Comparison of ENCODE assay signal across 8 cellular contexts in the genomic region with DNA sequence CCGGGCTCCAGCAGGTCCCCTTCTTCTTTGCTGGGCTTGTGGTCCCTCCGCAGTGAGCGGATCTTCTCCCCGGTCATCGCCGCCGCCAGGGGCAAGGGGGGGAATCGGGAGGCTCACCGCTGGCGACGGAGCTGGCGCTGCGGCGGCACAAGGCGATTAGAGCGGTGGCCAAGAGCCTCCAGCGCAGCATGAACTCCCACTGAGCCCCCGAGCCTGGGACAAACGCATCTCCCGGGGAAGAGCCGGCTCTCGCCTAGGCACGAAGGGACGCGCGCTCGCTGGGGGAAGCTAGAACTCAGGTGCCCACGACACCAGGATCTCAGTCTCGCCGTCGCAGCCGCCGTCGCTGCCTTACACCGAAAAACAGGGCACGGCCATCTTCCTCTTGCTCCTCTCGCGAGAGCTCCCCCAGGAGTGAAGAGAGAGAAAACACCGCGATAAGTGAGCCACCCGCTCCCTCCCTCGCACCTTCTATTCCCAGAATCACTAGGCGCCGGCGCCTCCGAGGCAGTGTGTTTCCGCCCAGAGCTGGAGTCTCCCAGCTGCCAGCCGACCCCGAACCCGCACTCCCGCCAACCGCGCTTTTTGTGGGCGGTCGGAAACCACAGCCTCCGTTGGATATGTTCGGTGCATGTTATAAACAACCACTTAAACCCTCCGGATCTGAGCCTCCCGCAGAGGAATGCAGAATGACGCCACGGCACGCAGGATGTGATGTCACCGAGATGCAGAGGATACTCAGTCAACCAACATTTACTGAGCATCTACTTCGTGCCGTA. TPM values are rescaled to one million over a fixed set of nuclear protein-coding genes. Genes with fewer than 3 reads are reported as not detected.
DNase-seq lines count a peak whose midpoint lies in the region; ATAC-seq and TF ChIP-seq lines count a peak whose summit lies in the region.

A gene with protein sequence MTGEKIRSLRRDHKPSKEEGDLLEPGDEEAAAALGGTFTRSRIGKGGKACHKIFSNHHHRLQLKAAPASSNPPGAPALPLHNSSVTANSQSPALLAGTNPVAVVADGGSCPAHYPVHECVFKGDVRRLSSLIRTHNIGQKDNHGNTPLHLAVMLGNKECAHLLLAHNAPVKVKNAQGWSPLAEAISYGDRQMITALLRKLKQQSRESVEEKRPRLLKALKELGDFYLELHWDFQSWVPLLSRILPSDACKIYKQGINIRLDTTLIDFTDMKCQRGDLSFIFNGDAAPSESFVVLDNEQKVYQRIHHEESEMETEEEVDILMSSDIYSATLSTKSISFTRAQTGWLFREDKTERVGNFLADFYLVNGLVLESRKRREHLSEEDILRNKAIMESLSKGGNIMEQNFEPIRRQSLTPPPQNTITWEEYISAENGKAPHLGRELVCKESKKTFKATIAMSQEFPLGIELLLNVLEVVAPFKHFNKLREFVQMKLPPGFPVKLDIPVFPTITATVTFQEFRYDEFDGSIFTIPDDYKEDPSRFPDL (minus strand): TSS at position 391 of the 779 bp plus-strand sequence. CDS start 314 bp downstream, at position 77.

- H3K4me1 Mint-ChIP-seq in WTC11 (peaks cover 26% of the 10 kb centered on the region), immature natural killer cell (peaks cover 43 to 61% of the 10 kb centered on the region in 2 donors)

- POLR2A ChIA-PET in AG04450 (lab: Yijun Ruan, JAX): interaction anchor here (0.6 to 2.8 kb wide), 9 partner anchors 10 to 150 kb away, joined by 3 to 40 read pairs (median 4); a partner anchor contains a TSS
- POLR2A ChIA-PET in WTC11 (lab: Charles Lee): interaction anchor here (0.6 to 4.5 kb wide), 9 partner anchors 8 to 148 kb away, joined by 3 to 125 read pairs (median 3); a partner anchor contains a TSS

- peak; percentile 90 for DNase-seq in AG04450 (ENCODE audit: low read depth, low spot score)
- DNase-seq in NCI-H2227 treated with DMSO at 0.1 percent for 48 hours (lab: John Stamatoyannopoulos, UW): peak; percentile 94
- peak; percentile 94 for DNase-seq in WTC11 (ENCODE audit: low spot score)
- DNase-seq in cardiac fibroblast (ENCODE audit: low read depth in 2 of 2): peak; percentile 97 to 98
- DNase-seq in immature natural killer cell: peak; percentile 91 to 94 (median 94)
- peak; percentile 92 for DNase-seq in smooth muscle cell of the brain vasculature (ENCODE audit: low read depth, low spot score)

- H3K36me3 Mint-ChIP-seq in WTC11 (0 out of 2 replicates have a peak, but pooled peaks cover 2% of the 10 kb centered on the region), immature natural killer cell (peaks cover 0 to 6% (median 6%) of the 10 kb centered on the region in 3 donors)

- no peaks in the 10 kb centered on the region for H3K27me3 Mint-ChIP-seq in WTC11 (ENCODE audit: low read depth)
- peaks cover 10 to 14% (median 12%) of the 10 kb centered on the region in 3 donors for H3K27me3 Mint-ChIP-seq in immature natural killer cell (ENCODE audit: low read depth in 3 of 3)

- CTCF ChIA-PET in AG04450 (lab: Charles Lee): no interaction called here
- CTCF ChIA-PET in WTC11 (lab: Charles Lee): interaction anchor here (1.4 to 3.0 kb wide), 3 partner anchors 38 to 133 kb away, joined by 3 to 19 read pairs (median 3); a partner anchor contains a TSS

- ATAC-seq in GM18907 (IDR thresholded peaks at IDR 0.05; ENCODE audit: unreplicated experiment): peak; percentile 94
- peak; percentile 85 for ATAC-seq in HG03159 (IDR thresholded peaks at IDR 0.05; ENCODE audit: unreplicated experiment)
- peak; percentile 96 for ATAC-seq in WTC11

- peak within 1 kb of the TSS; percentile 99 for H3K27ac ChIP-seq in AG04450 (ENCODE audit: low read depth, low read length)

- no peaks in the 10 kb centered on the region for H3K9me3 Mint-ChIP-seq in WTC11
- no peaks in the 10 kb centered on the region for H3K9me3 Mint-ChIP-seq in immature natural killer cell

- peak within 1 kb of the TSS; percentile 99 for H3K27ac Mint-ChIP-seq in WTC11
- H3K27ac Mint-ChIP-seq in immature natural killer cell: peak within 1 kb of the TSS; percentile 95 to 100 (median 97)

- H3K9me3 ChIP-seq in AG04450 (ENCODE audit: control insufficient read depth, insufficient read depth, low read length): peaks cover 7% of the 10 kb centered on the region; the same call in 1 of the 2 replicates

- TF ChIP-seq CTCF in AG04450 (IDR thresholded peaks at IDR 0.05; ENCODE audit: low read depth, low read length) (peak; percentile 21; the same call in 1 of the 2 replicates), WTC11 (IDR thresholded peaks at IDR 0.05) (no peak), cardiac fibroblast (IDR thresholded peaks at IDR 0.05; ENCODE audit: low read depth, low read length) (no peak)

- peak within 1 kb of the TSS; percentile 89 for H3K4me3 Mint-ChIP-seq in WTC11
- peak within 1 kb of the TSS; percentile 94 to 99 (median 96) for H3K4me3 Mint-ChIP-seq in immature natural killer cell

- H3K27me3 ChIP-seq in AG04450 (ENCODE audit: control insufficient read depth, insufficient read depth, low read length): no peaks in the 10 kb centered on the region

- H3K4me3 ChIP-seq in AG04450 (ENCODE audit: low read depth, low read length) (peak within 1 kb of the TSS; percentile 98), cardiac fibroblast (replicated peaks in 1 of 2; ENCODE audit: low read depth in 2 of 2, low read length in 2 of 2) (peak within 1 kb of the TSS; percentile 95 to 99)

TF ChIP-seq in WTC11, 78 proteins besides CTCF, POLR2A, EP300 and RAD21 (continues in another document):
- TF ChIP-seq FOXK1 (CRISPR knock-in tag; IDR thresholded peaks at IDR 0.05): peak; percentile 52; the same call in 1 of the 2 replicates
- TF ChIP-seq ZNF219 (CRISPR knock-in tag; IDR thresholded peaks at IDR 0.05; ENCODE audit: borderline replicate concordance): no peak
- TF ChIP-seq, protein P1, sequence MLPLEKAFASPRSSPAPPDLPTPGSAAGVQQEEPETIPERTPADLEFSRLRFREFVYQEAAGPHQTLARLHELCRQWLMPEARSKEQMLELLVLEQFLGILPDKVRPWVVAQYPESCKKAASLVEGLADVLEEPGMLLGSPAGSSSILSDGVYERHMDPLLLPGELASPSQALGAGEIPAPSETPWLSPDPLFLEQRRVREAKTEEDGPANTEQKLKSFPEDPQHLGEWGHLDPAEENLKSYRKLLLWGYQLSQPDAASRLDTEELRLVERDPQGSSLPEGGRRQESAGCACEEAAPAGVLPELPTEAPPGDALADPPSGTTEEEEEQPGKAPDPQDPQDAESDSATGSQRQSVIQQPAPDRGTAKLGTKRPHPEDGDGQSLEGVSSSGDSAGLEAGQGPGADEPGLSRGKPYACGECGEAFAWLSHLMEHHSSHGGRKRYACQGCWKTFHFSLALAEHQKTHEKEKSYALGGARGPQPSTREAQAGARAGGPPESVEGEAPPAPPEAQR (CRISPR knock-in tag; IDR thresholded peaks at IDR 0.05): no peak
- TF ChIP-seq, protein P2, sequence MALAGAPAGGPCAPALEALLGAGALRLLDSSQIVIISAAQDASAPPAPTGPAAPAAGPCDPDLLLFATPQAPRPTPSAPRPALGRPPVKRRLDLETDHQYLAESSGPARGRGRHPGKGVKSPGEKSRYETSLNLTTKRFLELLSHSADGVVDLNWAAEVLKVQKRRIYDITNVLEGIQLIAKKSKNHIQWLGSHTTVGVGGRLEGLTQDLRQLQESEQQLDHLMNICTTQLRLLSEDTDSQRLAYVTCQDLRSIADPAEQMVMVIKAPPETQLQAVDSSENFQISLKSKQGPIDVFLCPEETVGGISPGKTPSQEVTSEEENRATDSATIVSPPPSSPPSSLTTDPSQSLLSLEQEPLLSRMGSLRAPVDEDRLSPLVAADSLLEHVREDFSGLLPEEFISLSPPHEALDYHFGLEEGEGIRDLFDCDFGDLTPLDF (CRISPR knock-in tag; IDR thresholded peaks at IDR 0.05): no peak
- TF ChIP-seq RORB (CRISPR knock-in tag; IDR thresholded peaks at IDR 0.05): no peak
- TF ChIP-seq, protein P3, sequence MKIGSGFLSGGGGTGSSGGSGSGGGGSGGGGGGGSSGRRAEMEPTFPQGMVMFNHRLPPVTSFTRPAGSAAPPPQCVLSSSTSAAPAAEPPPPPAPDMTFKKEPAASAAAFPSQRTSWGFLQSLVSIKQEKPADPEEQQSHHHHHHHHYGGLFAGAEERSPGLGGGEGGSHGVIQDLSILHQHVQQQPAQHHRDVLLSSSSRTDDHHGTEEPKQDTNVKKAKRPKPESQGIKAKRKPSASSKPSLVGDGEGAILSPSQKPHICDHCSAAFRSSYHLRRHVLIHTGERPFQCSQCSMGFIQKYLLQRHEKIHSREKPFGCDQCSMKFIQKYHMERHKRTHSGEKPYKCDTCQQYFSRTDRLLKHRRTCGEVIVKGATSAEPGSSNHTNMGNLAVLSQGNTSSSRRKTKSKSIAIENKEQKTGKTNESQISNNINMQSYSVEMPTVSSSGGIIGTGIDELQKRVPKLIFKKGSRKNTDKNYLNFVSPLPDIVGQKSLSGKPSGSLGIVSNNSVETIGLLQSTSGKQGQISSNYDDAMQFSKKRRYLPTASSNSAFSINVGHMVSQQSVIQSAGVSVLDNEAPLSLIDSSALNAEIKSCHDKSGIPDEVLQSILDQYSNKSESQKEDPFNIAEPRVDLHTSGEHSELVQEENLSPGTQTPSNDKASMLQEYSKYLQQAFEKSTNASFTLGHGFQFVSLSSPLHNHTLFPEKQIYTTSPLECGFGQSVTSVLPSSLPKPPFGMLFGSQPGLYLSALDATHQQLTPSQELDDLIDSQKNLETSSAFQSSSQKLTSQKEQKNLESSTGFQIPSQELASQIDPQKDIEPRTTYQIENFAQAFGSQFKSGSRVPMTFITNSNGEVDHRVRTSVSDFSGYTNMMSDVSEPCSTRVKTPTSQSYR (CRISPR knock-in tag; IDR thresholded peaks at IDR 0.05): no peak
- TF ChIP-seq JUN (CRISPR knock-in tag; IDR thresholded peaks at IDR 0.05): no peak
- TF ChIP-seq, protein P4, sequence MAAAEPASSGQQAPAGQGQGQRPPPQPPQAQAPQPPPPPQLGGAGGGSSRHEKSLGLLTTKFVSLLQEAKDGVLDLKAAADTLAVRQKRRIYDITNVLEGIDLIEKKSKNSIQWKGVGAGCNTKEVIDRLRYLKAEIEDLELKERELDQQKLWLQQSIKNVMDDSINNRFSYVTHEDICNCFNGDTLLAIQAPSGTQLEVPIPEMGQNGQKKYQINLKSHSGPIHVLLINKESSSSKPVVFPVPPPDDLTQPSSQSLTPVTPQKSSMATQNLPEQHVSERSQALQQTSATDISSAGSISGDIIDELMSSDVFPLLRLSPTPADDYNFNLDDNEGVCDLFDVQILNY (CRISPR knock-in tag; IDR thresholded peaks at IDR 0.05): no peak
- peak; percentile 89 for TF ChIP-seq CREM (CRISPR knock-in tag; IDR thresholded peaks at IDR 0.05)

RNA-seq across cellular contexts. Expression of the gene that starts here (rescaled TPM):
- polyA plus RNA-seq in AG04450 (2011; rRNA removed) (12.5 and 18.1 TPM in 2 replicates), immature natural killer cell (10 to 100 TPM in 1 of 3 donors, 1 to 10 TPM in 2; 7.0 to 14.6 (median 8.3) TPM)
- 10.8 and 14.0 TPM in 2 replicates for polyA minus RNA-seq in AG04450 (2011; rRNA and poly(A)+ RNA removed)
- total RNA-seq in WTC11 (2021): 20.0 to 22.5 TPM (median 21.0 TPM) in 3 replicates

Comparison
In these comparisons a context has a peak if more than half of its experiments do, and no peak if none do; other contexts are left out.
1. Peak in every context shown above with its lines: DNase-seq, ATAC-seq, H3K4me3 ChIP-seq and H3K27ac ChIP-seq.